Comparison of ENCODE assay signal across 28 cellular contexts in the genomic region with DNA sequence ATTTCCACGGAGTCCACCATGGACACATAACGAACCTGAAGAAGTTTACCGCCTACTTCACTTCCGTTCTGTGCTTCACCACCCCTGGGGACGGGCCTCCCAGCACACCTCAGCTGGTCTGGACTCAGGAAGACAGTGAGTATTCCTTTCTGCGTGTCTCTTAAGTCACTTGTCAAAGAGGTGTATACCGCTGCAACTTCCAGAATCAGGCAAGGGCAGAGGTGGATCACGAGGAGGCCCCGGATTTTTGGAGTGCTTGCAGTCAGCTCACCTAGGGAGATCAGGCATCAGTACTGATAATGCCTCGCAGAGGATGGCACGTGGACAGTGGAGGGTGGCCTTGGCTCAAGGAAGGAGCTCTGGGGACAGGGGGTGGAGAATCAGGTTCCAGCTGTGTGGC.
"Had no signal": no experiment of that assay in that cellular context is flagged by ENCODE, and none has a peak within 500 bp of the region (broad histone marks: within the 10 kb centered on the region; RNA-seq: fewer than 3 reads in every experiment).

No MANE protein-coding gene starts in this region.

- H3K27me3 Mint-ChIP-seq: activated CD4-positive, alpha-beta T cell treated with anti-CD3 and anti-CD28 coated beads, Interleukin-2, amount 10 ng/mL, durations not matched to agents 24 days and 14 days; activated CD8-positive, alpha-beta memory T cell treated with anti-CD3 and anti-CD28 coated beads, Interleukin-2, amount 10 ng/mL, durations not matched to agents 7 days and 5 days had no signal

- DNase-seq: activated CD4-positive, alpha-beta memory T cell treated with anti-CD3 and anti-CD28 coated beads for 36 hours; activated CD4-positive, alpha-beta T cell treated with anti-CD3 and anti-CD28 coated beads for 36 hours; activated CD4-positive, alpha-beta T cell treated with anti-CD3 and anti-CD28 coated beads, Interleukin-2, amount 10 ng/mL, durations not matched to agents 24 days and 14 days; activated CD4-positive, CD25-positive, alpha-beta regulatory T cell; activated CD4-positive, CD25-positive, alpha-beta regulatory T cell treated with anti-CD3 and anti-CD28 coated beads, Interleukin-2, amount 50 U/mL, for 72 hours; activated CD8-positive, alpha-beta memory T cell treated with anti-CD3 and anti-CD28 coated beads, Interleukin-2, amount 10 ng/mL, durations not matched to agents 7 days and 5 days; activated CD8-positive, alpha-beta memory T cell treated with anti-CD3 and anti-CD28 coated beads, Interleukin-2, amount 50 U/mL, for 4 hours; activated CD8-positive, alpha-beta T cell treated with anti-CD3 and anti-CD28 coated beads, Interleukin-2, amount 10 ng/mL, durations not matched to agents 7 days and 5 days; activated effector memory CD4-positive, alpha-beta T cell treated with anti-CD3 and anti-CD28 coated beads, Interleukin-2, amount 50 U/mL, for 16 hours; activated naive CD4-positive, alpha-beta T cell treated with anti-CD3 and anti-CD28 coated beads for 36 hours; activated naive CD8-positive, alpha-beta T cell treated with anti-CD3 and anti-CD28 coated beads for 36 hours; activated naive CD8-positive, alpha-beta T cell treated with anti-CD3 and anti-CD28 coated beads, Interleukin-2, amount 50 U/mL, for 24 hours; activated T-cell treated with anti-CD3 and anti-CD28 coated beads, Interleukin-2, amount 50 U/mL, for 1 hour; activated T-cell treated with anti-CD3 and anti-CD28 coated beads, Interleukin-2, amount 50 U/mL, for 48 hours; amygdala; aorta; body of pancreas; caudate nucleus; effector CD8-positive, alpha-beta T cell; esophagus squamous epithelium; foreskin melanocyte; T-helper 2 cell had no signal

- ATAC-seq: activated CD4-positive, alpha-beta T cell treated with anti-CD3 and anti-CD28 coated beads for 36 hours; activated CD8-positive, alpha-beta memory T cell treated with anti-CD3 and anti-CD28 coated beads, Interleukin-2, amount 10 ng/mL, durations not matched to agents 7 days and 5 days; activated CD8-positive, alpha-beta T cell treated with anti-CD3 and anti-CD28 coated beads, Interleukin-2, amount 10 ng/mL, durations not matched to agents 7 days and 5 days; activated naive CD8-positive, alpha-beta T cell treated with anti-CD3 and anti-CD28 coated beads, Interleukin-2, amount 50 U/mL, for 24 hours; body of pancreas; gastroesophageal sphincter had no signal

- H3K36me3 ChIP-seq: adrenal gland, esophagus squamous epithelium had no signal

- H3K4me1 Mint-ChIP-seq: activated CD4-positive, alpha-beta T cell treated with anti-CD3 and anti-CD28 coated beads, Interleukin-2, amount 10 ng/mL, durations not matched to agents 24 days and 14 days; activated CD8-positive, alpha-beta memory T cell treated with anti-CD3 and anti-CD28 coated beads, Interleukin-2, amount 10 ng/mL, durations not matched to agents 7 days and 5 days; activated naive CD4-positive, alpha-beta T cell treated with anti-CD3 and anti-CD28 coated beads, Interleukin-2, amount 50 U/mL, for 24 hours; activated naive CD8-positive, alpha-beta T cell treated with anti-CD3 and anti-CD28 coated beads for 36 hours; activated naive CD8-positive, alpha-beta T cell treated with anti-CD3 and anti-CD28 coated beads, Interleukin-2, amount 50 U/mL, for 24 hours had no signal

- H3K27ac ChIP-seq: adrenal gland, body of pancreas, epithelial cell of prostate, esophagus squamous epithelium, gastroesophageal sphincter had no signal

- H3K4me1 ChIP-seq: adrenal gland, body of pancreas, esophagus squamous epithelium, gastroesophageal sphincter had no signal

- H3K9me3 ChIP-seq: adrenal gland, body of pancreas, esophagus squamous epithelium, gastroesophageal sphincter had no signal

- H3K36me3 Mint-ChIP-seq: activated CD4-positive, alpha-beta memory T cell treated with anti-CD3 and anti-CD28 coated beads for 36 hours; activated CD8-positive, alpha-beta memory T cell treated with anti-CD3 and anti-CD28 coated beads, Interleukin-2, amount 10 ng/mL, durations not matched to agents 7 days and 5 days; activated naive CD8-positive, alpha-beta T cell treated with anti-CD3 and anti-CD28 coated beads for 36 hours had no signal

- H3K27me3 ChIP-seq: adrenal gland, body of pancreas, gastroesophageal sphincter had no signal

- H3K9me3 Mint-ChIP-seq: activated CD4-positive, alpha-beta memory T cell treated with anti-CD3 and anti-CD28 coated beads for 36 hours; activated CD4-positive, alpha-beta T cell treated with anti-CD3 and anti-CD28 coated beads, Interleukin-2, amount 10 ng/mL, durations not matched to agents 24 days and 14 days; activated naive CD4-positive, alpha-beta T cell treated with anti-CD3 and anti-CD28 coated beads for 36 hours; activated naive CD4-positive, alpha-beta T cell treated with anti-CD3 and anti-CD28 coated beads, Interleukin-2, amount 50 U/mL, for 24 hours; activated naive CD8-positive, alpha-beta T cell treated with anti-CD3 and anti-CD28 coated beads for 36 hours; activated naive CD8-positive, alpha-beta T cell treated with anti-CD3 and anti-CD28 coated beads, Interleukin-2, amount 50 U/mL, for 24 hours; activated T-helper 1 cell treated with anti-CD3 and anti-CD28 coated beads, Interleukin-12 subunit alpha, Interleukin-12 subunit beta, Interleukin-2, Interleukin-4 antibody, amounts not matched to agents 30 ng/mL and 10 ng/mL and 1 ng/mL, durations not matched to agents 14 hours and 24 hours and 36 hours; activated T-helper 2 cell treated with anti-CD3 and anti-CD28 coated beads, Interferon-gamma antibody, Interleukin-2, Interleukin-4, amounts not matched to agents 10 μg/mL and 5 μg/mL and 100 μg/mL, durations not matched to agents 14 hours and 24 hours and 36 hours had no signal

- H3K4me3 ChIP-seq: adrenal gland, body of pancreas, esophagus squamous epithelium, gastroesophageal sphincter had no signal

- H3K4me3 Mint-ChIP-seq: activated CD4-positive, alpha-beta memory T cell treated with anti-CD3 and anti-CD28 coated beads for 36 hours; activated CD4-positive, alpha-beta T cell treated with anti-CD3 and anti-CD28 coated beads for 36 hours; activated CD4-positive, alpha-beta T cell treated with anti-CD3 and anti-CD28 coated beads, Interleukin-2, amount 10 ng/mL, durations not matched to agents 24 days and 14 days; activated CD8-positive, alpha-beta memory T cell treated with anti-CD3 and anti-CD28 coated beads, Interleukin-2, amount 10 ng/mL, durations not matched to agents 7 days and 5 days; activated CD8-positive, alpha-beta T cell treated with anti-CD3 and anti-CD28 coated beads, Interleukin-2, amount 10 ng/mL, durations not matched to agents 7 days and 5 days; activated naive CD4-positive, alpha-beta T cell treated with anti-CD3 and anti-CD28 coated beads for 36 hours; activated naive CD4-positive, alpha-beta T cell treated with anti-CD3 and anti-CD28 coated beads, Interleukin-2, amount 50 U/mL, for 24 hours; activated naive CD8-positive, alpha-beta T cell treated with anti-CD3 and anti-CD28 coated beads for 36 hours; activated naive CD8-positive, alpha-beta T cell treated with anti-CD3 and anti-CD28 coated beads, Interleukin-2, amount 50 U/mL, for 24 hours; activated T-helper 1 cell treated with anti-CD3 and anti-CD28 coated beads, Interleukin-12 subunit alpha, Interleukin-12 subunit beta, Interleukin-2, Interleukin-4 antibody, amounts not matched to agents 30 ng/mL and 10 ng/mL and 1 ng/mL, durations not matched to agents 14 hours and 24 hours and 36 hours had no signal

- H3K27ac Mint-ChIP-seq: activated CD4-positive, alpha-beta memory T cell treated with anti-CD3 and anti-CD28 coated beads for 36 hours; activated CD4-positive, alpha-beta T cell treated with anti-CD3 and anti-CD28 coated beads for 36 hours; activated CD4-positive, alpha-beta T cell treated with anti-CD3 and anti-CD28 coated beads, Interleukin-2, amount 10 ng/mL, durations not matched to agents 24 days and 14 days; activated CD8-positive, alpha-beta memory T cell treated with anti-CD3 and anti-CD28 coated beads, Interleukin-2, amount 10 ng/mL, durations not matched to agents 7 days and 5 days; activated CD8-positive, alpha-beta T cell treated with anti-CD3 and anti-CD28 coated beads, Interleukin-2, amount 10 ng/mL, durations not matched to agents 7 days and 5 days; activated naive CD4-positive, alpha-beta T cell treated with anti-CD3 and anti-CD28 coated beads for 36 hours; activated naive CD4-positive, alpha-beta T cell treated with anti-CD3 and anti-CD28 coated beads, Interleukin-2, amount 50 U/mL, for 24 hours; activated naive CD8-positive, alpha-beta T cell treated with anti-CD3 and anti-CD28 coated beads for 36 hours; activated naive CD8-positive, alpha-beta T cell treated with anti-CD3 and anti-CD28 coated beads, Interleukin-2, amount 50 U/mL, for 24 hours; activated T-helper 1 cell treated with anti-CD3 and anti-CD28 coated beads, Interleukin-12 subunit alpha, Interleukin-12 subunit beta, Interleukin-2, Interleukin-4 antibody, amounts not matched to agents 30 ng/mL and 10 ng/mL and 1 ng/mL, durations not matched to agents 14 hours and 24 hours and 36 hours; activated T-helper 2 cell treated with anti-CD3 and anti-CD28 coated beads, Interferon-gamma antibody, Interleukin-2, Interleukin-4, amounts not matched to agents 10 μg/mL and 5 μg/mL and 100 μg/mL, durations not matched to agents 14 hours and 24 hours and 36 hours had no signal
